In the genomic region with DNA sequence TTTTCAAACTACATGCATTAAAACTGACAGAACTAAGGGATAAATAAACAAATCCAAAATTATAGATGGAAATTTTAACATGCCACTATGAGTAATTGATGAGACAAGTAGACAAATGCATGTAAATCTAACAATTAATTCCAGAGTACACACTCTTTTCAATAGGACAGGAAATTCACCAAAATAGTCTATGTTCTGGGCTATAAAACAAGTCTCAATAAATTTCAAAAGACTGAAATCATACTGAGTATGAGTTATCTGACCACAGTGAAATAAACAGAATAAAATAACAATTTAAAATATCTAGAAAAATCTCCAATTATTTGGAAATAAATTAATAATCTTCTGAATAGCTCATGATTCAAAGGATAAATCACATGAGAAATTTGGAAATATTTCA, we compare ENCODE assay signal across 23 cellular contexts. TPM values are rescaled to one million over a fixed set of nuclear protein-coding genes. Genes with fewer than 3 reads are reported as not detected.
"Had no signal": no experiment of that assay in that cellular context is flagged by ENCODE, and none has a peak within 500 bp of the region (broad histone marks: within the 10 kb centered on the region; RNA-seq: fewer than 3 reads in every experiment).

No MANE protein-coding gene starts in this region.

- H3K27me3 ChIP-seq: SJSA1 had no signal

- ATAC-seq: K562, Panc1 had no signal

- H3K4me3 ChIP-seq: K562, SJSA1, SK-N-MC had no signal

- DNase-seq: Kasumi-1, MM.1S, NCI-H1092 treated with DMSO at 0.1 percent for 48 hours, NCI-H1436, NCI-H187, NCI-H2029, NCI-H2081 treated with DMSO at 0.1 percent for 48 hours, NCI-H2171, NCI-H226, NCI-H446, NCI-H510A, NCI-H524 treated with DMSO at 0.1 percent for 48 hours, NCI-H69, NCI-H774, SHP77 treated with DMSO at 0.1 percent for 48 hours had no signal

- H3K4me1 ChIP-seq: SJSA1 had no signal

- H3K36me3 Mint-ChIP-seq: IgD-negative memory B cell had no signal

- H3K4me2 ChIP-seq: KMS-11 had no signal

- H3K36me3 ChIP-seq: SJSA1 had no signal

- H3K27ac ChIP-seq: HL-60, KMS-11, RWPE1, SJSA1, SK-N-MC had no signal

- H3K9ac ChIP-seq: KMS-11 had no signal

- H3K4me1 Mint-ChIP-seq: IgD-negative memory B cell had no signal

- H3K27ac Mint-ChIP-seq: IgD-negative memory B cell had no signal

- H3K9me3 ChIP-seq: SJSA1 had no signal

- FAIRE-seq: K562 had no signal

- H3K4me3 Mint-ChIP-seq: IgD-negative memory B cell had no signal

RNA-seq across cellular contexts. Expression of a gene that starts 38.5 kb away (rescaled TPM):
- total RNA-seq: K562 had no signal
- polyA plus RNA-seq: IgD-negative memory B cell, K562 had no signal
